Comparison of ENCODE assay signal across 1 cellular context in genomic region chr21:42234026-42234425, GRCh38.
TF ChIP-seq lines count a peak whose summit lies in the region.

No MANE protein-coding gene starts in this region.

TF ChIP-seq in H1, 55 proteins besides CTCF, POLR2A, EP300 and RAD21:
- TF ChIP-seq YY1 (IDR thresholded peaks at IDR 0.05; ENCODE audit: low read depth, low read length) (no peak), MAX (IDR thresholded peaks at IDR 0.05) (peak; percentile 66; the same call in 1 of the 2 replicates), SIX5 (IDR thresholded peaks at IDR 0.05; ENCODE audit: low read depth, low read length) (no peak), ATF2 (IDR thresholded peaks at IDR 0.05; ENCODE audit: low read length) (no peak), BACH1 (IDR thresholded peaks at IDR 0.05; ENCODE audit: low read length) (no peak), SP1 (IDR thresholded peaks at IDR 0.05; ENCODE audit: low read depth, low read length) (no peak)
